Comparison of ENCODE assay signal across 1 cellular context in the genomic region with DNA sequence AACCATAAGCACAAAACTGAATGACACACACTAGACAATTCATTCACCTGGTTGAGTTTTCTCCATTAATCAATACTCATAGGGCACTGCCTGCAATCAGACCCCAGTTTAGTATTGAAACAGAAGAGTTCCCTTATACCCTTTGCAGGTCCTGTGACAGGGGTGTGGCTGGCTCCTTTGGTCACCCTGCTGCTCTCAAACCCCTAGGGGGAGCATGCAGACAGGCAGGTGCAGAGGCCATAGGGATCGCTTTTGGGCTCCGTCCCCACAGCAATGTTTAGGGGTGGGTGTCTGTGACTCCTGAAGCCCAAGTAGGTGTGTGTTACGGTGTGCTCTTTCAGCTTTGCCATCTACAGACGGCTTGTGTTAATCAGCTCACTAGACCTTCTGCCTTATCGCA.
TF ChIP-seq lines count a peak whose summit lies in the region.

No MANE protein-coding gene starts in this region.

TF ChIP-seq in H1, 55 proteins besides CTCF, POLR2A, EP300 and RAD21:
- TF ChIP-seq RFX5 (IDR thresholded peaks at IDR 0.05; ENCODE audit: borderline replicate concordance, low read depth, low read length) (no peak), SIN3A (conservative IDR thresholded peaks at IDR 0.05 in 1 of 2, IDR thresholded peaks at IDR 0.05 in 1 of 2; ENCODE audit: low read depth in 1 of 2, low read length in 2 of 2) (no peak), YY1 (IDR thresholded peaks at IDR 0.05; ENCODE audit: low read depth, low read length) (no peak), BRCA1 (IDR thresholded peaks at IDR 0.05; ENCODE audit: low read depth, low read length) (no peak), RNF2 (IDR thresholded peaks at IDR 0.05; ENCODE audit: borderline replicate concordance, low read depth, low read length, missing control alignments, poor library complexity, severe bottlenecking) (no peak), TAF7 (optimal IDR thresholded peaks at IDR 0.05; ENCODE audit: borderline replicate concordance, low read depth, low read length) (no peak), ASH2L (IDR thresholded peaks at IDR 0.05; ENCODE audit: low read length) (no peak), POU5F1 (IDR thresholded peaks at IDR 0.05; ENCODE audit: low read depth, low read length) (no peak), NANOG (IDR thresholded peaks at IDR 0.05; ENCODE audit: insufficient read depth, low read depth, low read length, poor library complexity, severe bottlenecking) (no peak), NRF1 (IDR thresholded peaks at IDR 0.05; ENCODE audit: low read depth, low read length) (no peak)
- TF ChIP-seq, protein P1, sequence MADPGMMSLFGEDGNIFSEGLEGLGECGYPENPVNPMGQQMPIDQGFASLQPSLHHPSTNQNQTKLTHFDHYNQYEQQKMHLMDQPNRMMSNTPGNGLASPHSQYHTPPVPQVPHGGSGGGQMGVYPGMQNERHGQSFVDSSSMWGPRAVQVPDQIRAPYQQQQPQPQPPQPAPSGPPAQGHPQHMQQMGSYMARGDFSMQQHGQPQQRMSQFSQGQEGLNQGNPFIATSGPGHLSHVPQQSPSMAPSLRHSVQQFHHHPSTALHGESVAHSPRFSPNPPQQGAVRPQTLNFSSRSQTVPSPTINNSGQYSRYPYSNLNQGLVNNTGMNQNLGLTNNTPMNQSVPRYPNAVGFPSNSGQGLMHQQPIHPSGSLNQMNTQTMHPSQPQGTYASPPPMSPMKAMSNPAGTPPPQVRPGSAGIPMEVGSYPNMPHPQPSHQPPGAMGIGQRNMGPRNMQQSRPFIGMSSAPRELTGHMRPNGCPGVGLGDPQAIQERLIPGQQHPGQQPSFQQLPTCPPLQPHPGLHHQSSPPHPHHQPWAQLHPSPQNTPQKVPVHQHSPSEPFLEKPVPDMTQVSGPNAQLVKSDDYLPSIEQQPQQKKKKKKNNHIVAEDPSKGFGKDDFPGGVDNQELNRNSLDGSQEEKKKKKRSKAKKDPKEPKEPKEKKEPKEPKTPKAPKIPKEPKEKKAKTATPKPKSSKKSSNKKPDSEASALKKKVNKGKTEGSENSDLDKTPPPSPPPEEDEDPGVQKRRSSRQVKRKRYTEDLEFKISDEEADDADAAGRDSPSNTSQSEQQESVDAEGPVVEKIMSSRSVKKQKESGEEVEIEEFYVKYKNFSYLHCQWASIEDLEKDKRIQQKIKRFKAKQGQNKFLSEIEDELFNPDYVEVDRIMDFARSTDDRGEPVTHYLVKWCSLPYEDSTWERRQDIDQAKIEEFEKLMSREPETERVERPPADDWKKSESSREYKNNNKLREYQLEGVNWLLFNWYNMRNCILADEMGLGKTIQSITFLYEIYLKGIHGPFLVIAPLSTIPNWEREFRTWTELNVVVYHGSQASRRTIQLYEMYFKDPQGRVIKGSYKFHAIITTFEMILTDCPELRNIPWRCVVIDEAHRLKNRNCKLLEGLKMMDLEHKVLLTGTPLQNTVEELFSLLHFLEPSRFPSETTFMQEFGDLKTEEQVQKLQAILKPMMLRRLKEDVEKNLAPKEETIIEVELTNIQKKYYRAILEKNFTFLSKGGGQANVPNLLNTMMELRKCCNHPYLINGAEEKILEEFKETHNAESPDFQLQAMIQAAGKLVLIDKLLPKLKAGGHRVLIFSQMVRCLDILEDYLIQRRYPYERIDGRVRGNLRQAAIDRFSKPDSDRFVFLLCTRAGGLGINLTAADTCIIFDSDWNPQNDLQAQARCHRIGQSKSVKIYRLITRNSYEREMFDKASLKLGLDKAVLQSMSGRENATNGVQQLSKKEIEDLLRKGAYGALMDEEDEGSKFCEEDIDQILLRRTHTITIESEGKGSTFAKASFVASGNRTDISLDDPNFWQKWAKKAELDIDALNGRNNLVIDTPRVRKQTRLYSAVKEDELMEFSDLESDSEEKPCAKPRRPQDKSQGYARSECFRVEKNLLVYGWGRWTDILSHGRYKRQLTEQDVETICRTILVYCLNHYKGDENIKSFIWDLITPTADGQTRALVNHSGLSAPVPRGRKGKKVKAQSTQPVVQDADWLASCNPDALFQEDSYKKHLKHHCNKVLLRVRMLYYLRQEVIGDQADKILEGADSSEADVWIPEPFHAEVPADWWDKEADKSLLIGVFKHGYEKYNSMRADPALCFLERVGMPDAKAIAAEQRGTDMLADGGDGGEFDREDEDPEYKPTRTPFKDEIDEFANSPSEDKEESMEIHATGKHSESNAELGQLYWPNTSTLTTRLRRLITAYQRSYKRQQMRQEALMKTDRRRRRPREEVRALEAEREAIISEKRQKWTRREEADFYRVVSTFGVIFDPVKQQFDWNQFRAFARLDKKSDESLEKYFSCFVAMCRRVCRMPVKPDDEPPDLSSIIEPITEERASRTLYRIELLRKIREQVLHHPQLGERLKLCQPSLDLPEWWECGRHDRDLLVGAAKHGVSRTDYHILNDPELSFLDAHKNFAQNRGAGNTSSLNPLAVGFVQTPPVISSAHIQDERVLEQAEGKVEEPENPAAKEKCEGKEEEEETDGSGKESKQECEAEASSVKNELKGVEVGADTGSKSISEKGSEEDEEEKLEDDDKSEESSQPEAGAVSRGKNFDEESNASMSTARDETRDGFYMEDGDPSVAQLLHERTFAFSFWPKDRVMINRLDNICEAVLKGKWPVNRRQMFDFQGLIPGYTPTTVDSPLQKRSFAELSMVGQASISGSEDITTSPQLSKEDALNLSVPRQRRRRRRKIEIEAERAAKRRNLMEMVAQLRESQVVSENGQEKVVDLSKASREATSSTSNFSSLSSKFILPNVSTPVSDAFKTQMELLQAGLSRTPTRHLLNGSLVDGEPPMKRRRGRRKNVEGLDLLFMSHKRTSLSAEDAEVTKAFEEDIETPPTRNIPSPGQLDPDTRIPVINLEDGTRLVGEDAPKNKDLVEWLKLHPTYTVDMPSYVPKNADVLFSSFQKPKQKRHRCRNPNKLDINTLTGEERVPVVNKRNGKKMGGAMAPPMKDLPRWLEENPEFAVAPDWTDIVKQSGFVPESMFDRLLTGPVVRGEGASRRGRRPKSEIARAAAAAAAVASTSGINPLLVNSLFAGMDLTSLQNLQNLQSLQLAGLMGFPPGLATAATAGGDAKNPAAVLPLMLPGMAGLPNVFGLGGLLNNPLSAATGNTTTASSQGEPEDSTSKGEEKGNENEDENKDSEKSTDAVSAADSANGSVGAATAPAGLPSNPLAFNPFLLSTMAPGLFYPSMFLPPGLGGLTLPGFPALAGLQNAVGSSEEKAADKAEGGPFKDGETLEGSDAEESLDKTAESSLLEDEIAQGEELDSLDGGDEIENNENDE (IDR thresholded peaks at IDR 0.05; ENCODE audit: insufficient replicate concordance, low read length) = no peak
- TF ChIP-seq, protein P2, sequence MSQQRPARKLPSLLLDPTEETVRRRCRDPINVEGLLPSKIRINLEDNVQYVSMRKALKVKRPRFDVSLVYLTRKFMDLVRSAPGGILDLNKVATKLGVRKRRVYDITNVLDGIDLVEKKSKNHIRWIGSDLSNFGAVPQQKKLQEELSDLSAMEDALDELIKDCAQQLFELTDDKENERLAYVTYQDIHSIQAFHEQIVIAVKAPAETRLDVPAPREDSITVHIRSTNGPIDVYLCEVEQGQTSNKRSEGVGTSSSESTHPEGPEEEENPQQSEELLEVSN (IDR thresholded peaks at IDR 0.05) = no peak
